22 cellular contexts compared by ENCODE assay signal in the genomic region with DNA sequence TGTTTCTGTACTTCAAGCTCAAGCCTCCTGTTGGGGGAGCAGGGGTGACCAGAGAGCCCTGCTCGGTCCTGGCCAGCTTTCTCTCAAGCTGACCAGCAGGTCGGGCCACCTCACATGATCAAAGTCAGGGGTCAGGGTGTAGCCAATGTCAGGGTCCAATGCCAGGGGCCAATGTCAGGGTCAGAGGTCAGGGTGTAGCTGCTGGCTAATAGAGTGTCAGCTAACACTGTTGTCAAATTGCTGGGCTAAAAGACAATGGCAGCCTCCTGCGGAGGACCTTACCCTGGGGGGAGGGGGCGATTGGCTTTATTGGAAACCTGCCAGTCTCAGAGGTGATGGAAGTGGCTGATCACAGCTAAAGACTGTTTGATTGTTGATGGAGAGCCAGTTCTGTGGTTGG.
A peak's percentile ranks its signal among the peaks of the same experiment; 100 is the strongest.
DNase-seq lines count a peak whose midpoint lies in the region; ATAC-seq, FAIRE-seq and TF ChIP-seq lines count a peak whose summit lies in the region.
"Had no signal": no experiment of that assay in that cellular context is flagged by ENCODE, and none has a peak within 500 bp of the region (broad histone marks: within the 10 kb centered on the region; RNA-seq: fewer than 3 reads in every experiment).

No MANE protein-coding gene starts in this region.

- H3K27ac Mint-ChIP-seq in stimulated activated effector memory CD8-positive, alpha-beta T cell treated with anti-CD3 and anti-CD28 coated beads, Interleukin-12 subunit alpha, Interleukin-12 subunit beta, amount 100 ng/mL, for 72 hours = no peak overlapping the region
- H3K27ac Mint-ChIP-seq in osteocyte (ENCODE audit: unreplicated experiment) = no peak overlapping the region
- H3K27ac Mint-ChIP-seq in mesothelial cell of epicardium = no peak overlapping the region
- H3K27ac Mint-ChIP-seq: CD8-positive, alpha-beta memory T cell had no signal

- H3K27me3 Mint-ChIP-seq in osteocyte (ENCODE audit: unreplicated experiment) = no peaks in the 10 kb centered on the region
- H3K27me3 Mint-ChIP-seq in mesothelial cell of epicardium (ENCODE audit: low read depth) = no peaks in the 10 kb centered on the region
- H3K27me3 Mint-ChIP-seq: CD8-positive, alpha-beta memory T cell had no signal

- H3K4me1 ChIP-seq in HepG2 (ENCODE audit: insufficient read depth, low read length) = peaks cover 50% of the 10 kb centered on the region

- H3K27ac ChIP-seq in coronary artery (peak overlapping the region; percentile 79 to 81), HepG2 (ENCODE audit: extremely low read length, insufficient read depth, low read length) (no peak overlapping the region)
- H3K27ac ChIP-seq: 22Rv1, C4-2B, Peyer's patch, SJSA1 had no signal

- in situ Hi-C loops in HepG2 (cut with HindIII; ENCODE audit: extremely low pct_ligation_motif_present, low pct_unique_long_range_greater_than_20kb) = no loop called here

- intact Hi-C loops in HepG2 (cut with micrococcal nuclease; ENCODE audit: unreplicated experiment) = loop anchor here (2.0 kb wide), 1 partner anchor 18 kb away; no protein-coding TSS in a partner anchor

- TF ChIP-seq POLR2A in HepG2 (IDR thresholded peaks at IDR 0.05; ENCODE audit: insufficient read depth in 1 of 2, low read depth in 2 of 2, low read length in 2 of 2) = no peak

- H3K4me3 Mint-ChIP-seq in stimulated activated effector memory CD8-positive, alpha-beta T cell treated with anti-CD3 and anti-CD28 coated beads, Interleukin-12 subunit alpha, Interleukin-12 subunit beta, amount 100 ng/mL, for 72 hours = no peak overlapping the region
- H3K4me3 Mint-ChIP-seq in osteocyte (ENCODE audit: unreplicated experiment) (no peak overlapping the region), mesothelial cell of epicardium (no peak overlapping the region)

- H3K36me3 ChIP-seq in HepG2 (replicated peaks in 1 of 2; ENCODE audit: control insufficient read depth in 1 of 2, insufficient read depth in 2 of 2, low read length in 2 of 2) = no peaks in the 10 kb centered on the region
- H3K36me3 ChIP-seq: Peyer's patch, SJSA1 had no signal

- DNase-seq in NCI-H748 (lab: John Stamatoyannopoulos, UW; ENCODE audit: unreplicated experiment) (peak; percentile 36), NCI-H748 treated with DMSO at 0.1 percent for 48 hours (lab: John Stamatoyannopoulos, UW) (no peak), coronary artery (ENCODE audit: low spot score) (no peak), HepG2 (ENCODE audit: low spot score) (no peak), osteocyte (ENCODE audit: extremely low spot score, unreplicated experiment) (no peak), mesothelial cell of epicardium (ENCODE audit: low spot score in 2 of 2, unreplicated experiment in 2 of 2) (no peak), islet precursor cell (no peak)
- DNase-seq in stimulated activated effector memory CD8-positive, alpha-beta T cell treated with anti-CD3 and anti-CD28 coated beads, Interleukin-12 subunit alpha, Interleukin-12 subunit beta, amount 100 ng/mL, for 72 hours (ENCODE audit: low spot score in 2 of 2) = no peak
- DNase-seq: ACHN; CD8-positive, alpha-beta memory T cell; GDM1; NCI-H1105; NCI-H146; NCI-H2029 treated with DMSO at 0.1 percent for 48 hours; NCI-H226; NCI-H510A treated with DMSO at 0.1 percent for 48 hours; NCI-H82; Peyer's patch had no signal

- peaks cover 6% of the 10 kb centered on the region for H3K9me3 Mint-ChIP-seq in stimulated activated effector memory CD8-positive, alpha-beta T cell treated with anti-CD3 and anti-CD28 coated beads, Interleukin-12 subunit alpha, Interleukin-12 subunit beta, amount 100 ng/mL, for 72 hours
- H3K9me3 Mint-ChIP-seq in osteocyte (ENCODE audit: unreplicated experiment) (no peaks in the 10 kb centered on the region), mesothelial cell of epicardium (no peaks in the 10 kb centered on the region)

- CTCF ChIA-PET in HepG2 (lab: Yijun Ruan, JAX; ENCODE audit: low intra/inter-chr PET ratio, low total read pairs) = no interaction called here

- TF ChIP-seq RAD21 in HepG2 (CRISPR knock-in tag; IDR thresholded peaks at IDR 0.05) = no peak

- H3K4me2 ChIP-seq in HepG2 (ENCODE audit: low read depth, low read length) = peak overlapping the region; percentile 19; the same call in 1 of the 2 replicates

- no peaks in the 10 kb centered on the region for H3K79me2 ChIP-seq in HepG2 (ENCODE audit: insufficient read depth, low read length)

- no peak for TF ChIP-seq CTCF in coronary artery (IDR thresholded peaks at IDR 0.05)
- no peak for TF ChIP-seq CTCF in HepG2 (CRISPR knock-in tag; IDR thresholded peaks at IDR 0.05)
- no peak for TF ChIP-seq CTCF in osteocyte (IDR thresholded peaks at IDR 0.05)
- TF ChIP-seq CTCF in mesothelial cell of epicardium (IDR thresholded peaks at IDR 0.05; ENCODE audit: unreplicated experiment) = no peak

- WGBS in HepG2 (ENCODE audit: low lambda C conversion rate) = 14% methylated on average over 4 of the region's 4 CpGs

- H3K9ac ChIP-seq in HepG2 (ENCODE audit: insufficient read depth, low read depth, low read length) = no peak overlapping the region

- ATAC-seq in HepG2 = no peak; the same call in 2 of the 3 replicates
- peak; percentile 13 for ATAC-seq in stimulated activated effector memory CD8-positive, alpha-beta T cell treated with anti-CD3 and anti-CD28 coated beads, Interleukin-12 subunit alpha, Interleukin-12 subunit beta, amount 100 ng/mL, for 72 hours

- TF ChIP-seq EP300 in HepG2 (IDR thresholded peaks at IDR 0.05; ENCODE audit: low read depth in 2 of 2, low read length in 2 of 2) (no peak), HepG2 (CRISPR knock-in tag; IDR thresholded peaks at IDR 0.05; ENCODE audit: borderline replicate concordance) (no peak)

- peaks cover 0 to 45% of the 10 kb centered on the region in 2 experiments; a peak in 4 of 5 replicates for H3K27me3 ChIP-seq in HepG2 (ENCODE audit: control insufficient read depth in 1 of 2, insufficient read depth in 2 of 2, low read length in 2 of 2)
- H3K27me3 ChIP-seq: Peyer's patch, SJSA1 had no signal

- FAIRE-seq in HepG2 (lab: Jason Lieb, UNC) = no peak
- FAIRE-seq: GM18507 had no signal

- no peaks in the 10 kb centered on the region for H3K4me1 Mint-ChIP-seq in stimulated activated effector memory CD8-positive, alpha-beta T cell treated with anti-CD3 and anti-CD28 coated beads, Interleukin-12 subunit alpha, Interleukin-12 subunit beta, amount 100 ng/mL, for 72 hours
- H3K4me1 Mint-ChIP-seq in osteocyte (ENCODE audit: unreplicated experiment) (peaks cover 23% of the 10 kb centered on the region), mesothelial cell of epicardium (peaks cover 19% of the 10 kb centered on the region)
- H3K4me1 Mint-ChIP-seq: CD8-positive, alpha-beta memory T cell had no signal

- H3K4me3 ChIP-seq in coronary artery (no peak overlapping the region), HepG2 (replicated peaks in 1 of 3; ENCODE audit: insufficient read depth in 1 of 3, low read depth in 2 of 3, low read length in 3 of 3) (no peak overlapping the region)
- H3K4me3 ChIP-seq: SJSA1 had no signal

- no peaks in the 10 kb centered on the region for H3K36me3 Mint-ChIP-seq in stimulated activated effector memory CD8-positive, alpha-beta T cell treated with anti-CD3 and anti-CD28 coated beads, Interleukin-12 subunit alpha, Interleukin-12 subunit beta, amount 100 ng/mL, for 72 hours
- H3K36me3 Mint-ChIP-seq in osteocyte (ENCODE audit: unreplicated experiment) (no peaks in the 10 kb centered on the region), mesothelial cell of epicardium (no peaks in the 10 kb centered on the region)
- H3K36me3 Mint-ChIP-seq: CD8-positive, alpha-beta memory T cell had no signal

- H3K9me3 ChIP-seq in HepG2 (ENCODE audit: low read length) = no peaks in the 10 kb centered on the region
- H3K9me3 ChIP-seq: Peyer's patch, SJSA1 had no signal

- H2AFZ ChIP-seq in HepG2 (ENCODE audit: low read length) = no peak overlapping the region

- no TSS peak for BruUV-seq in HepG2 (replicated peaks; lab: Mats Ljungman, UMichigan)

- POLR2A ChIA-PET in HepG2 (lab: Yijun Ruan, JAX) = no interaction called here

- H4K20me1 ChIP-seq in HepG2 (ENCODE audit: insufficient read depth, low read length) = no peaks in the 10 kb centered on the region

TF ChIP-seq in HepG2, 621 proteins besides CTCF, POLR2A, EP300 and RAD21 (continues in another document):
- peak; percentile 30; the same call in 1 of the 2 replicates for TF ChIP-seq ZNF768 (CRISPR knock-in tag; IDR thresholded peaks at IDR 0.05)
- no peak for TF ChIP-seq MZF1 (CRISPR knock-in tag; IDR thresholded peaks at IDR 0.05; ENCODE audit: borderline replicate concordance)
- TF ChIP-seq, protein P1, sequence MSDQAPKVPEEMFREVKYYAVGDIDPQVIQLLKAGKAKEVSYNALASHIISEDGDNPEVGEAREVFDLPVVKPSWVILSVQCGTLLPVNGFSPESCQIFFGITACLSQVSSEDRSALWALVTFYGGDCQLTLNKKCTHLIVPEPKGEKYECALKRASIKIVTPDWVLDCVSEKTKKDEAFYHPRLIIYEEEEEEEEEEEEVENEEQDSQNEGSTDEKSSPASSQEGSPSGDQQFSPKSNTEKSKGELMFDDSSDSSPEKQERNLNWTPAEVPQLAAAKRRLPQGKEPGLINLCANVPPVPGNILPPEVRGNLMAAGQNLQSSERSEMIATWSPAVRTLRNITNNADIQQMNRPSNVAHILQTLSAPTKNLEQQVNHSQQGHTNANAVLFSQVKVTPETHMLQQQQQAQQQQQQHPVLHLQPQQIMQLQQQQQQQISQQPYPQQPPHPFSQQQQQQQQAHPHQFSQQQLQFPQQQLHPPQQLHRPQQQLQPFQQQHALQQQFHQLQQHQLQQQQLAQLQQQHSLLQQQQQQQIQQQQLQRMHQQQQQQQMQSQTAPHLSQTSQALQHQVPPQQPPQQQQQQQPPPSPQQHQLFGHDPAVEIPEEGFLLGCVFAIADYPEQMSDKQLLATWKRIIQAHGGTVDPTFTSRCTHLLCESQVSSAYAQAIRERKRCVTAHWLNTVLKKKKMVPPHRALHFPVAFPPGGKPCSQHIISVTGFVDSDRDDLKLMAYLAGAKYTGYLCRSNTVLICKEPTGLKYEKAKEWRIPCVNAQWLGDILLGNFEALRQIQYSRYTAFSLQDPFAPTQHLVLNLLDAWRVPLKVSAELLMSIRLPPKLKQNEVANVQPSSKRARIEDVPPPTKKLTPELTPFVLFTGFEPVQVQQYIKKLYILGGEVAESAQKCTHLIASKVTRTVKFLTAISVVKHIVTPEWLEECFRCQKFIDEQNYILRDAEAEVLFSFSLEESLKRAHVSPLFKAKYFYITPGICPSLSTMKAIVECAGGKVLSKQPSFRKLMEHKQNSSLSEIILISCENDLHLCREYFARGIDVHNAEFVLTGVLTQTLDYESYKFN (CRISPR knock-in tag; conservative IDR thresholded peaks at IDR 0.05) = 0 out of 2 replicates have a peak, but pooled peaks have one; percentile 18
- TF ChIP-seq SOX6 (IDR thresholded peaks at IDR 0.05) = no peak
- TF ChIP-seq SOX6 (CRISPR knock-in tag; IDR thresholded peaks at IDR 0.05) = peak; percentile 37
- TF ChIP-seq RXRA (CRISPR knock-in tag; IDR thresholded peaks at IDR 0.05) = 0 out of 2 replicates have a peak, but pooled peaks have one; percentile 25
- TF ChIP-seq NR2F1 (CRISPR knock-in tag; IDR thresholded peaks at IDR 0.05) = peak in 1 of 2 experiments; percentile 61; a peak in 2 of 4 replicates
- TF ChIP-seq HNF4A (CRISPR knock-in tag; IDR thresholded peaks at IDR 0.05) = peak; percentile 58
- TF ChIP-seq NR2F6 (IDR thresholded peaks at IDR 0.05) = peak; percentile 72
- TF ChIP-seq NR2F6 (CRISPR knock-in tag; IDR thresholded peaks at IDR 0.05) = peak; percentile 36
